ENCODE assay signal across 8 cellular contexts in genomic region chr6:30061766-30062458, GRCh38. TPM values are rescaled to one million over a fixed set of nuclear protein-coding genes. Genes with fewer than 3 reads are reported as not detected.
DNase-seq lines count a peak whose midpoint lies in the region; ATAC-seq and TF ChIP-seq lines count a peak whose summit lies in the region.

No MANE protein-coding gene starts in this region.

- peak overlapping the region; percentile 83 for H3K4me3 ChIP-seq in epithelial cell of proximal tubule (ENCODE audit: low read depth, low read length)

- DNase-seq in AG20443 (ENCODE audit: low spot score), result peak; percentile 33
- DNase-seq in UCSD-AML1 (lab: John Stamatoyannopoulos, UW; ENCODE audit: unreplicated experiment), result peak; percentile 66
- DNase-seq in epithelial cell of proximal tubule (ENCODE audit: low read depth), result no peak
- peak; percentile 63 for DNase-seq in myocyte (ENCODE audit: low read depth)
- no peak for DNase-seq in pons (ENCODE audit: low spot score)
- DNase-seq in NCI-H187 (lab: John Stamatoyannopoulos, UW), result no peak

- TF ChIP-seq CTCF in epithelial cell of proximal tubule (conservative IDR thresholded peaks at IDR 0.05; ENCODE audit: low read depth, low read length), result no peak

- ATAC-seq in GM18867 (IDR thresholded peaks at IDR 0.05; ENCODE audit: unreplicated experiment) (peak; percentile 12), HG03520 (IDR thresholded peaks at IDR 0.05; ENCODE audit: unreplicated experiment) (peak; percentile 19)

RNA-seq across cellular contexts. Expression of gene POLR1H, which starts 0.8 kb away (rescaled TPM):
- total RNA-seq in epithelial cell of proximal tubule (30.3 and 31.7 TPM in 2 replicates), myocyte (17.9 and 20.2 TPM in 2 replicates)
- 25.9 TPM for polyA plus RNA-seq in myocyte (2012)

RNA-seq across cellular contexts. Expression of gene PPP1R11, which starts 5.1 kb away (rescaled TPM):
- 45.4 and 54.5 TPM in 2 replicates for total RNA-seq in epithelial cell of proximal tubule
- total RNA-seq in myocyte, result 35.1 and 37.9 TPM in 2 replicates
- polyA plus RNA-seq in myocyte (2012), result 57.1 TPM

RNA-seq across cellular contexts. Expression of gene RNF39, which starts 13.7 kb away (rescaled TPM):
- total RNA-seq in epithelial cell of proximal tubule (not detected in 2 replicates), myocyte (not detected in 2 replicates)
- 1.4 TPM for polyA plus RNA-seq in myocyte (2012)

RNA-seq across cellular contexts. Expression of gene TRIM31, which starts 51.0 kb away (rescaled TPM):
- not detected in 2 replicates for total RNA-seq in epithelial cell of proximal tubule
- not detected in 2 replicates for total RNA-seq in myocyte
- not detected for polyA plus RNA-seq in myocyte (2012)

Comparison
In these comparisons a context has a peak if more than half of its experiments do, and no peak if none do; other contexts are left out.
1. DNase-seq: peak in AG20443 (single experiment), UCSD-AML1 (single experiment) and myocyte (single experiment); none in epithelial cell of proximal tubule (single experiment), pons (single experiment) and NCI-H187 (0 of 2).